8 cellular contexts compared by ENCODE assay signal in the genomic region with DNA sequence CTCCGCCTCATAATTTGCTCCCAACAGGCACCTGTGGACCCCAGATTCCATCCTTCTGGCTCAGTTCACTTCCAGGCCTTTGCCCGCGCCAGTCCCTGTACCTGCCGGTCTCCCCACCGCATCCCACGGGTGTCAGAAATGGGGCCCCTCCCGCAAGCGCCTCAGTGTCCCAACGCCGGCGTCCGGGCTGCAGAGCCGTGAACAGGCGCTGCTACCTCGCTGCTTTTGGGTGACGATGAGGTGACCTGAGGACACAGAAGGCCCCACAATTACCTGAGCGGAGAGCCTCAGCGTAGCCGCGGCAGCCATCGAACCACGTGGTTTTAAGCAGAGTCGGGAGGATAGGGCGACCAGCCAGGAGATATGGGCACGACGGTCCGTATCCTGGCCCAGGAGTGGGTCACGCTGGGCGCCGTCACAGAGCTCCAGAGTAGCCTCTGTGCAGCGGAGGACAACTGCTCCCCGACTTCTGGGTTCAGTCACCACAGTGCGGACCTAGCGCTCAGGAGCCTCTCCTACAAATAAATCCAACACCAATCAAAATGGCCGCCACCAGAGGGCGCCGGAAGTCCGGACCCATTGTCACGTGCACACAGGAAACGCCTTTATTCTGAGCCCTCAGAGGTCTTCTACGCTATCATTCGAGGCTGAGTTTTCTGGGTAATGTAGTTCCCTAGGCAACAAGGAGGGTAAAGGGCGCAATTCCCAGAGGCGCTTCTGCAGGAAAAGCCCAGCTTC. TPM values are rescaled to one million over a fixed set of nuclear protein-coding genes. Genes with fewer than 3 reads are reported as not detected.
DNase-seq lines count a peak whose midpoint lies in the region; ATAC-seq, FAIRE-seq and TF ChIP-seq lines count a peak whose summit lies in the region.

A gene (minus strand): TSS at position 544 of the 738 bp plus-strand sequence. CDS start 235 bp downstream, at position 309.

- no peaks in the 10 kb centered on the region for H3K36me3 Mint-ChIP-seq in T-helper 17 cell (ENCODE audit: low read depth)
- peaks cover 46% of the 10 kb centered on the region for H3K36me3 Mint-ChIP-seq in progenitor cell of endocrine pancreas (ENCODE audit: insufficient read depth)

- TF ChIP-seq CTCF in right atrium auricular region (IDR thresholded peaks at IDR 0.05) (peak; percentile 14 to 60), progenitor cell of endocrine pancreas (IDR thresholded peaks at IDR 0.05; ENCODE audit: unreplicated experiment) (peak; percentile 58), upper lobe of left lung (IDR thresholded peaks at IDR 0.05) (peak in 4 of 6 experiments; percentile 22 to 53 (median 34))

- ATAC-seq in HG03342 (IDR thresholded peaks at IDR 0.05; ENCODE audit: unreplicated experiment) (peak; percentile 84), T-helper 17 cell (peak; percentile 96), upper lobe of left lung (ENCODE audit: low FRiP score in 2 of 2) (peak; percentile 84 to 91)

- peak within 1 kb of the TSS; percentile 90 for H3K4me3 Mint-ChIP-seq in T-helper 17 cell
- peak within 1 kb of the TSS; percentile 93 for H3K4me3 Mint-ChIP-seq in progenitor cell of endocrine pancreas (ENCODE audit: low read depth)

- H3K4me1 ChIP-seq in right atrium auricular region, result peaks cover 0 to 14% of the 10 kb centered on the region in 2 donors
- H3K4me1 ChIP-seq in upper lobe of left lung, result peaks cover 0 to 16% (median 5%) of the 10 kb centered on the region in 4 donors

- peaks cover 6% of the 10 kb centered on the region for H3K36me3 ChIP-seq in right atrium auricular region
- peaks cover 0 to 4% (median 0%) of the 10 kb centered on the region in 4 donors for H3K36me3 ChIP-seq in upper lobe of left lung

- FAIRE-seq in GM12892 (lab: Jason Lieb, UNC), result peak; percentile 92

- no peaks in the 10 kb centered on the region for H3K27me3 Mint-ChIP-seq in T-helper 17 cell
- H3K27me3 Mint-ChIP-seq in progenitor cell of endocrine pancreas, result no peaks in the 10 kb centered on the region

- TF ChIP-seq POLR2A in GM12892 (IDR thresholded peaks at IDR 0.05; ENCODE audit: low read depth, low read length), result peak; percentile 68
- peak in 1 of 4 donors; percentile 25 for TF ChIP-seq POLR2A in upper lobe of left lung (IDR thresholded peaks at IDR 0.05)

- H3K4me1 Mint-ChIP-seq in T-helper 17 cell (peaks cover 10% of the 10 kb centered on the region), progenitor cell of endocrine pancreas (ENCODE audit: low read depth) (peaks cover 17% of the 10 kb centered on the region)

- DNase-seq in GM12892 (ENCODE audit: insufficient read length) (peak; percentile 53), T-helper 17 cell (peak; percentile 22 to 75 (median 57)), amygdala (lab: John Stamatoyannopoulos, UW) (peak; percentile 20 to 92 (median 70)), right atrium auricular region (ENCODE audit: low spot score) (peak; percentile 89), progenitor cell of endocrine pancreas (ENCODE audit: low spot score, unreplicated experiment) (peak; percentile 83), upper lobe of left lung (peak; percentile 67 to 73), NCI-H1436 (lab: John Stamatoyannopoulos, UW) (no peak)

- TF ChIP-seq EP300 in upper lobe of left lung (IDR thresholded peaks at IDR 0.05), result no peak

- peak within 1 kb of the TSS; percentile 72 to 81 for H3K27ac ChIP-seq in right atrium auricular region
- peak within 1 kb of the TSS in 3 of 4 donors; percentile 65 to 77 (median 74) for H3K27ac ChIP-seq in upper lobe of left lung

- H3K27ac Mint-ChIP-seq in T-helper 17 cell (peak within 1 kb of the TSS; percentile 92), progenitor cell of endocrine pancreas (peak within 1 kb of the TSS; percentile 94)

- 4 to 7% methylated on average over 27 to 39 of the region's 44 CpGs for WGBS in upper lobe of left lung, 2 donors

- H3K9me3 Mint-ChIP-seq in progenitor cell of endocrine pancreas (ENCODE audit: low read depth), result peaks cover 18% of the 10 kb centered on the region

- H3K27me3 ChIP-seq in right atrium auricular region (no peaks in the 10 kb centered on the region), upper lobe of left lung (no peaks in the 10 kb centered on the region)

- H3K9me3 ChIP-seq in T-helper 17 cell (ENCODE audit: control insufficient read depth, low read length, poor library complexity, severe bottlenecking) (peaks cover 4% of the 10 kb centered on the region), right atrium auricular region (no peaks in the 10 kb centered on the region), upper lobe of left lung (peaks cover 0 to 12% (median 3%) of the 10 kb centered on the region in 4 donors)

- peak within 1 kb of the TSS; percentile 66 to 76 for H3K4me3 ChIP-seq in right atrium auricular region
- peak within 1 kb of the TSS; percentile 36 to 85 (median 52) for H3K4me3 ChIP-seq in upper lobe of left lung

RNA-seq across cellular contexts. Expression of the gene that starts here (rescaled TPM):
- 18.9 TPM for polyA plus RNA-seq in GM12892 (2012; ENCODE audit: missing spikeins)
- total RNA-seq in T-helper 17 cell, result 10 to 100 TPM; 23.4 to 37.1 TPM
- total RNA-seq in right atrium auricular region, result 1 to 10 TPM; 8.7 to 9.2 TPM
- 53.6 and 54.9 TPM in 2 replicates for total RNA-seq in progenitor cell of endocrine pancreas
- total RNA-seq in upper lobe of left lung, result 10 to 100 TPM in 3 of 6 donors, 1 to 10 TPM in 3; 7.1 to 16.8 (median 9.4) TPM
